Comparison of ENCODE assay signal across 13 cellular contexts in genomic region chr10:71234017-71234894, GRCh38. TPM values are rescaled to one million over a fixed set of nuclear protein-coding genes. Genes with fewer than 3 reads are reported as not detected.
DNase-seq lines count a peak whose midpoint lies in the region; ATAC-seq and TF ChIP-seq lines count a peak whose summit lies in the region.
"Had no signal": no experiment of that assay in that cellular context is flagged by ENCODE, and none has a peak within 500 bp of the region (broad histone marks: within the 10 kb centered on the region; RNA-seq: fewer than 3 reads in every experiment).

No MANE protein-coding gene starts in this region.

- peak overlapping the region; percentile 44 for H3K9ac ChIP-seq in adipocyte (ENCODE audit: low read length)

- 68 to 73% (median 71%) methylated on average over 10 of the region's 10 CpGs for WGBS in heart left ventricle, 4 donors

- H3K36me3 ChIP-seq in heart left ventricle, result no peaks in the 10 kb centered on the region
- H3K36me3 ChIP-seq in adipocyte (ENCODE audit: control insufficient read depth, insufficient read depth, low read length, severe bottlenecking), result no peaks in the 10 kb centered on the region

- H3K9me3 Mint-ChIP-seq in mesothelial cell of epicardium (no peaks in the 10 kb centered on the region), osteocyte (ENCODE audit: unreplicated experiment) (no peaks in the 10 kb centered on the region)
- H3K9me3 Mint-ChIP-seq: activated CD8-positive, alpha-beta T cell treated with anti-CD3 and anti-CD28 coated beads for 36 hours; natural killer cell had no signal

- H3K9me3 ChIP-seq in heart left ventricle (no peaks in the 10 kb centered on the region), adipocyte (ENCODE audit: control insufficient read depth, low read length) (no peaks in the 10 kb centered on the region)

- no peak for TF ChIP-seq CTCF in heart left ventricle (IDR thresholded peaks at IDR 0.05)
- no peak for TF ChIP-seq CTCF in mesothelial cell of epicardium (IDR thresholded peaks at IDR 0.05; ENCODE audit: unreplicated experiment)
- TF ChIP-seq CTCF in osteocyte (IDR thresholded peaks at IDR 0.05), result no peak

- TF ChIP-seq POLR2A in heart left ventricle (IDR thresholded peaks at IDR 0.05), result no peak

- no peaks in the 10 kb centered on the region for H3K36me3 Mint-ChIP-seq in mesothelial cell of epicardium
- H3K36me3 Mint-ChIP-seq in osteocyte (ENCODE audit: unreplicated experiment), result no peaks in the 10 kb centered on the region
- H3K36me3 Mint-ChIP-seq: natural killer cell had no signal

- DNase-seq in heart left ventricle, result peak in 2 of 5 donors; percentile 24 to 32
- DNase-seq in left ventricle myocardium superior, result no peak
- no peak for DNase-seq in adipocyte (ENCODE audit: low read depth)
- DNase-seq in mesothelial cell of epicardium (ENCODE audit: low spot score in 2 of 2, unreplicated experiment in 2 of 2), result no peak
- DNase-seq in mesenteric fat pad (ENCODE audit: low spot score), result no peak
- DNase-seq in osteocyte (ENCODE audit: extremely low spot score, unreplicated experiment), result no peak
- DNase-seq: activated CD8-positive, alpha-beta T cell treated with anti-CD3 and anti-CD28 coated beads for 36 hours; activated naive CD4-positive, alpha-beta T cell treated with Interleukin-2 at 50 U/mL for 16 hours; natural killer cell; NK-92 treated with Interleukin-12 subunit alpha and Interleukin-12 subunit beta, amount 100 ng/mL, for 24 hours had no signal

- peaks cover 14 to 100% (median 75%) of the 10 kb centered on the region in 12 donors for H3K4me1 ChIP-seq in heart left ventricle
- peaks cover 33% of the 10 kb centered on the region for H3K4me1 ChIP-seq in adipocyte (ENCODE audit: control insufficient read depth, insufficient read depth, low read length)

- ATAC-seq in heart left ventricle, result no peak
- no peak for ATAC-seq in left ventricle myocardium superior
- no peak for ATAC-seq in GM18907 (IDR thresholded peaks at IDR 0.05; ENCODE audit: unreplicated experiment)
- ATAC-seq in HG02885 (IDR thresholded peaks at IDR 0.05; ENCODE audit: poor library complexity, unreplicated experiment), result no peak
- ATAC-seq: activated CD8-positive, alpha-beta T cell treated with anti-CD3 and anti-CD28 coated beads for 36 hours; natural killer cell had no signal

- H3K27me3 ChIP-seq in heart left ventricle (no peaks in the 10 kb centered on the region), adipocyte (replicated peaks; ENCODE audit: control insufficient read depth, insufficient read depth, low read length) (no peaks in the 10 kb centered on the region)

- H3K4me3 ChIP-seq in heart left ventricle, result peak overlapping the region in 3 of 12 donors; percentile 0 to 21 (median 6)
- H3K4me3 ChIP-seq in adipocyte (ENCODE audit: low read length), result no peak overlapping the region

- H3K4me1 Mint-ChIP-seq in mesothelial cell of epicardium (peaks cover 92% of the 10 kb centered on the region), osteocyte (ENCODE audit: unreplicated experiment) (peaks cover 25% of the 10 kb centered on the region)
- H3K4me1 Mint-ChIP-seq: natural killer cell had no signal

- H3K27ac ChIP-seq in heart left ventricle, result peak overlapping the region in 10 of 12 donors; percentile 35 to 89 (median 69)

- H3K4me3 Mint-ChIP-seq in mesothelial cell of epicardium, result no peak overlapping the region
- H3K4me3 Mint-ChIP-seq in osteocyte (ENCODE audit: unreplicated experiment), result no peak overlapping the region
- H3K4me3 Mint-ChIP-seq: activated CD8-positive, alpha-beta T cell treated with anti-CD3 and anti-CD28 coated beads for 36 hours; natural killer cell had no signal

- no peaks in the 10 kb centered on the region for H3K27me3 Mint-ChIP-seq in mesothelial cell of epicardium (ENCODE audit: low read depth)
- no peaks in the 10 kb centered on the region for H3K27me3 Mint-ChIP-seq in osteocyte (ENCODE audit: unreplicated experiment)
- H3K27me3 Mint-ChIP-seq: activated CD8-positive, alpha-beta T cell treated with anti-CD3 and anti-CD28 coated beads for 36 hours had no signal

- H3K27ac Mint-ChIP-seq in mesothelial cell of epicardium (peak overlapping the region; percentile 99), osteocyte (ENCODE audit: unreplicated experiment) (no peak overlapping the region)
- H3K27ac Mint-ChIP-seq: activated CD8-positive, alpha-beta T cell treated with anti-CD3 and anti-CD28 coated beads for 36 hours; natural killer cell had no signal

- intact Hi-C loops in heart left ventricle (cut with DNase I), result loop anchor here in 2 of 10 donors (1.0 to 5.0 kb wide), 2 partner anchors 20 to 33 kb away; no protein-coding TSS in a partner anchor
- intact Hi-C loops in left ventricle myocardium superior (cut with micrococcal nuclease), result no loop called here

RNA-seq across cellular contexts. Expression of gene UNC5B, which starts 21.9 kb away (rescaled TPM):
- total RNA-seq in heart left ventricle (10 to 100 TPM in 6 of 9 donors, 1 to 10 TPM in 3; 6.9 to 22.8 (median 10.9) TPM), left ventricle myocardium superior (12.8 TPM), mesothelial cell of epicardium (84.8 to 91.5 TPM (median 85.7 TPM) in 3 replicates), mesenteric fat pad (5.3 TPM), osteocyte (13.0 and 13.1 TPM in 2 replicates)
- 1 to 10 TPM; 4.8 to 8.7 TPM for polyA plus RNA-seq in heart left ventricle
- total RNA-seq: T-helper 1 cell treated with Interleukin-12 subunit alpha and Interleukin-12 subunit beta and Interleukin-4 antibody, amounts not matched to agents 30 ng/mL and 1 ng/mL, for 36 hours had no signal
